21 cellular contexts compared by ENCODE assay signal in the genomic region with DNA sequence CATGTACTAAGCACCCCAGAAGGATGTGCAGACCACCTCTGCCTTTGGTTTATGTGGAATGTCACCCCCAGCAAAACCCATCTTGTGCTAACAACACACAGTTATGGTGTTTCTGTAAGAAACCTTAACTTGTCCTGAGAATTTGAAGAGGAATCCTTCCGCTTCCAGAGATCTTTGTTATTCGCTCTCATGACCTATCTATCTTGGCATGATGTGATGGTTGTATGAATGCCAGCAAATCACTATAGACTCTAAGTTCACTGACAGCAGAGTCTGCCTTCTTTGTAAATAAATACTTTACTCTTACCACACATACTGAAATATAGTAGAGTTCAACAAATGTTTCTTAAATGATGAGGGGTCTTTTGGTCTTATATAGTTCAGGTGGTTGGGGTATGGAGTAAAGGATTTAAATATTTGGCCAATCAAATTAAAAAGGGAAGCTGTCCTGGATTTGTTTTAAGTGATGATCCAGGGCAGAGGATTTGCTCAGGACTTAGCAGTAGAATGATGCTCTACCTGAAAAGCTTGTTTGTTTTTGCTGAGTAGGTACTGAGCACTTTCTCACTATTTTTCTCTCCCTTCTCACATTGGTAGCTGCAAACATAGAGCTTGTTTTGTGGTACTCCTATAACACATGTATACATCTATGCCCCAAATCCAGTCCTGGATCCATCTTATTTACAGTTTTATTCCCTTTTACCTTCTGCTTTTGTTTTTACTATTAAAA. TPM values are rescaled to one million over a fixed set of nuclear protein-coding genes. Genes with fewer than 3 reads are reported as not detected.
"Had no signal": no experiment of that assay in that cellular context is flagged by ENCODE, and none has a peak within 500 bp of the region (broad histone marks: within the 10 kb centered on the region; RNA-seq: fewer than 3 reads in every experiment).

No MANE protein-coding gene starts in this region.

- H3K79me2 ChIP-seq: hepatocyte had no signal

- H3K9me3 ChIP-seq: left ventricle myocardium inferior, upper lobe of right lung had no signal

- H3K27me3 ChIP-seq: hepatocyte, upper lobe of right lung had no signal

- H3K4me1 ChIP-seq: upper lobe of right lung had no signal

- H3K36me3 ChIP-seq: left ventricle myocardium inferior, upper lobe of right lung had no signal

- H3K4me2 ChIP-seq: hepatocyte had no signal

- H3K27ac ChIP-seq: hepatocyte, left ventricle myocardium inferior, upper lobe of right lung had no signal

- H2AFZ ChIP-seq: hepatocyte had no signal

- FAIRE-seq: kidney, small intestine had no signal

- DNase-seq: activated CD4-positive, alpha-beta T cell treated with anti-CD3 and anti-CD28 coated beads, Interleukin-2, amount 10 ng/mL, durations not matched to agents 24 days and 14 days; activated CD4-positive, CD25-positive, alpha-beta regulatory T cell; activated CD8-positive, alpha-beta memory T cell treated with anti-CD3 and anti-CD28 coated beads, Interleukin-2, amount 50 U/mL, for 4 hours; activated CD8-positive, alpha-beta T cell treated with anti-CD3 and anti-CD28 coated beads, Interleukin-2, amount 10 ng/mL, durations not matched to agents 7 days and 5 days; activated gamma-delta T cell; activated T-cell treated with anti-CD3 and anti-CD28 coated beads, Interleukin-2, amount 50 U/mL, for 72 hours; amniotic stem cell; cerebellar nuclear complex; dermis blood vessel endothelial cell; erythroblast; kidney; left ventricle myocardium inferior; mesendoderm; occipital lobe; small intestine; stimulated activated naive CD8-positive, alpha-beta T cell treated with anti-CD3 and anti-CD28 coated beads, Interleukin-15, amount 100 ng/mL, for 72 hours; SW 1271; upper lobe of right lung had no signal

- H3K4me3 ChIP-seq: hepatocyte, left ventricle myocardium inferior, upper lobe of right lung had no signal

- ATAC-seq: activated CD8-positive, alpha-beta T cell treated with anti-CD3 and anti-CD28 coated beads, Interleukin-2, amount 10 ng/mL, durations not matched to agents 7 days and 5 days; activated T-cell treated with anti-CD3 and anti-CD28 coated beads, Interleukin-2, amount 50 U/mL, for 72 hours; stimulated activated naive CD8-positive, alpha-beta T cell treated with anti-CD3 and anti-CD28 coated beads, Interleukin-15, amount 100 ng/mL, for 72 hours; upper lobe of right lung had no signal

RNA-seq across cellular contexts. Expression of gene RTP1, which starts 27.9 kb away (rescaled TPM):
- total RNA-seq: activated CD4-positive, alpha-beta T cell treated with anti-CD3 and anti-CD28 coated beads, Interleukin-2, amount 10 ng/mL, durations not matched to agents 24 days and 14 days; activated CD8-positive, alpha-beta T cell treated with anti-CD3 and anti-CD28 coated beads, Interleukin-2, amount 10 ng/mL, durations not matched to agents 7 days and 5 days; activated T-cell treated with anti-CD3 and anti-CD28 coated beads, Interleukin-2, amount 50 U/mL, for 72 hours; dermis blood vessel endothelial cell; glomerular endothelial cell; hepatocyte; kidney; left ventricle myocardium inferior; occipital lobe; posterior vena cava; upper lobe of right lung had no signal
- polyA plus RNA-seq: hepatocyte, small intestine had no signal
